ENCODE assay signal across 8 cellular contexts in genomic region chr10:89645742-89646172, GRCh38. TPM values are rescaled to one million over a fixed set of nuclear protein-coding genes. Genes with fewer than 3 reads are reported as not detected.
A peak's percentile ranks its signal among the peaks of the same experiment; 100 is the strongest.
DNase-seq lines count a peak whose midpoint lies in the region; ATAC-seq and TF ChIP-seq lines count a peak whose summit lies in the region.

No MANE protein-coding gene starts in this region.

- no peak for TF ChIP-seq EP300 in suprapubic skin (IDR thresholded peaks at IDR 0.05)

- H3K27ac Mint-ChIP-seq in activated CD8-positive, alpha-beta T cell treated with anti-CD3 and anti-CD28 coated beads, Interleukin-2, amount 10 ng/mL, durations not matched to agents 7 days and 5 days = peak overlapping the region; percentile 83

- peaks cover 36% of the 10 kb centered on the region for H3K27me3 Mint-ChIP-seq in activated CD8-positive, alpha-beta T cell treated with anti-CD3 and anti-CD28 coated beads, Interleukin-2, amount 10 ng/mL, durations not matched to agents 7 days and 5 days (ENCODE audit: low read depth)

- H3K9me3 Mint-ChIP-seq in activated CD8-positive, alpha-beta T cell treated with anti-CD3 and anti-CD28 coated beads, Interleukin-2, amount 10 ng/mL, durations not matched to agents 7 days and 5 days (ENCODE audit: insufficient read depth) = no peaks in the 10 kb centered on the region

- no peaks in the 10 kb centered on the region for H3K36me3 Mint-ChIP-seq in activated CD8-positive, alpha-beta T cell treated with anti-CD3 and anti-CD28 coated beads, Interleukin-2, amount 10 ng/mL, durations not matched to agents 7 days and 5 days (ENCODE audit: low read depth)

- peak overlapping the region; percentile 90 for H3K27ac ChIP-seq in suprapubic skin

- H3K36me3 ChIP-seq in suprapubic skin = no peaks in the 10 kb centered on the region

- CTCF ChIA-PET in activated CD8-positive, alpha-beta T cell treated with anti-CD3 and anti-CD28 coated beads, Interleukin-2, amount 10 ng/mL, durations not matched to agents 7 days and 5 days (lab: Charles Lee) = interaction anchor here (1.0 kb wide), 1 partner anchor 55 kb away, joined by 3 read pairs; the partner anchor contains the start of gene KIF20B

- TF ChIP-seq POLR2A in suprapubic skin (IDR thresholded peaks at IDR 0.05) = no peak

- 47% methylated on average over 6 of the region's 6 CpGs for WGBS in suprapubic skin

- peaks cover 19% of the 10 kb centered on the region for H3K4me1 ChIP-seq in suprapubic skin

- no peaks in the 10 kb centered on the region for H3K27me3 ChIP-seq in suprapubic skin

- no peak for TF ChIP-seq CTCF in suprapubic skin (IDR thresholded peaks at IDR 0.05)

- ATAC-seq in activated CD8-positive, alpha-beta T cell treated with anti-CD3 and anti-CD28 coated beads, Interleukin-2, amount 10 ng/mL, durations not matched to agents 7 days and 5 days = no peak
- ATAC-seq in GM21825 (IDR thresholded peaks at IDR 0.05; ENCODE audit: unreplicated experiment) (no peak), GM19023 (IDR thresholded peaks at IDR 0.05; ENCODE audit: unreplicated experiment) (no peak)

- DNase-seq in NCI-H510A (lab: John Stamatoyannopoulos, UW) (peak; percentile 4), NCI-H510A treated with DMSO at 0.1 percent for 48 hours (lab: John Stamatoyannopoulos, UW) (no peak), iPS-NIHi7 (ENCODE audit: extremely low spot score) (peak; percentile 20), suprapubic skin (ENCODE audit: low spot score in 2 of 2) (no peak), middle frontal gyrus (ENCODE audit: extremely low spot score, low spot score) (no peak)
- DNase-seq in activated CD8-positive, alpha-beta T cell treated with anti-CD3 and anti-CD28 coated beads, Interleukin-2, amount 10 ng/mL, durations not matched to agents 7 days and 5 days = no peak

- H3K9me3 ChIP-seq in suprapubic skin = no peaks in the 10 kb centered on the region

- POLR2A ChIA-PET in activated CD8-positive, alpha-beta T cell treated with anti-CD3 and anti-CD28 coated beads, Interleukin-2, amount 10 ng/mL, durations not matched to agents 7 days and 5 days (lab: Charles Lee) = no interaction called here

- H3K4me3 Mint-ChIP-seq in activated CD8-positive, alpha-beta T cell treated with anti-CD3 and anti-CD28 coated beads, Interleukin-2, amount 10 ng/mL, durations not matched to agents 7 days and 5 days = no peak overlapping the region

- peaks cover 12% of the 10 kb centered on the region for H3K4me1 Mint-ChIP-seq in activated CD8-positive, alpha-beta T cell treated with anti-CD3 and anti-CD28 coated beads, Interleukin-2, amount 10 ng/mL, durations not matched to agents 7 days and 5 days (ENCODE audit: low read depth)

- peak overlapping the region; percentile 92 for H3K4me3 ChIP-seq in suprapubic skin

RNA-seq across cellular contexts. Expression of gene PANK1, which starts 0.7 kb away (rescaled TPM):
- total RNA-seq in activated CD8-positive, alpha-beta T cell treated with anti-CD3 and anti-CD28 coated beads, Interleukin-2, amount 10 ng/mL, durations not matched to agents 7 days and 5 days = 1 to 10 TPM; 6.4 to 7.0 TPM
- total RNA-seq in suprapubic skin = 10 to 100 TPM in 3 of 4 donors, 1 to 10 TPM in 1; 8.2 to 43.1 (median 33.1) TPM

RNA-seq across cellular contexts. Expression of gene KIF20B, which starts 55.6 kb away (rescaled TPM):
- 10 to 100 TPM; 68.9 to 78.4 TPM for total RNA-seq in activated CD8-positive, alpha-beta T cell treated with anti-CD3 and anti-CD28 coated beads, Interleukin-2, amount 10 ng/mL, durations not matched to agents 7 days and 5 days
- total RNA-seq in suprapubic skin = 1 to 10 TPM; 5.1 to 7.6 (median 6.3) TPM

Comparison
In these comparisons a context has a peak if more than half of its experiments do, and no peak if none do; other contexts are left out.
1. DNase-seq: peak in NCI-H510A (single experiment) and iPS-NIHi7 (single experiment); none in NCI-H510A treated with DMSO at 0.1 percent for 48 hours (single experiment), activated CD8-positive, alpha-beta T cell treated with anti-CD3 and anti-CD28 coated beads, Interleukin-2, amount 10 ng/mL, durations not matched to agents 7 days and 5 days (single experiment), suprapubic skin (0 of 2) and middle frontal gyrus (single experiment).
2. RNA of gene KIF20B, which starts 55.6 kb away (total RNA-seq): 68.9 to 78.4 TPM in activated CD8-positive, alpha-beta T cell treated with anti-CD3 and anti-CD28 coated beads, Interleukin-2, amount 10 ng/mL, durations not matched to agents 7 days and 5 days; 5.1 to 7.6 TPM in suprapubic skin; every median in the first group is over 4 times any median in the second.